In genomic region chr22:50544078-50544745, GRCh38 we compare ENCODE assay signal across 8 cellular contexts. TPM values are rescaled to one million over a fixed set of nuclear protein-coding genes. Genes with fewer than 3 reads are reported as not detected.
DNase-seq lines count a peak whose midpoint lies in the region; ATAC-seq and TF ChIP-seq lines count a peak whose summit lies in the region.

No MANE protein-coding gene starts in this region.

- peak; percentile 73 for ATAC-seq in mucosa of descending colon
- ATAC-seq in HG03175 (IDR thresholded peaks at IDR 0.05; ENCODE audit: unreplicated experiment), result no peak
- ATAC-seq in GM19328 (IDR thresholded peaks at IDR 0.05; ENCODE audit: unreplicated experiment), result no peak

- H4K20me1 ChIP-seq in Loucy (ENCODE audit: insufficient read depth, low read length, poor library complexity, severe bottlenecking), result no peaks in the 10 kb centered on the region

- CTCF ChIA-PET in activated CD4-positive, alpha-beta memory T cell treated with anti-CD3 and anti-CD28 coated beads for 36 hours (lab: Charles Lee), result interaction anchor here (0.9 to 4.9 kb wide), 7 partner anchors 8 to 148 kb away, joined by 3 to 46 read pairs (median 5); partner anchors contain the start of gene SYCE3

- peak overlapping the region; percentile 49 for H3K4me3 ChIP-seq in Loucy (ENCODE audit: low read length, poor library complexity, severe bottlenecking)
- peak overlapping the region; percentile 33 for H3K4me3 ChIP-seq in effector memory CD4-positive, alpha-beta T cell (ENCODE audit: insufficient read depth, low read depth, low read length, poor library complexity, severe bottlenecking)
- no peak overlapping the region for H3K4me3 ChIP-seq in mucosa of descending colon

- H3K36me3 ChIP-seq in Loucy (ENCODE audit: insufficient read depth, low read length), result no peaks in the 10 kb centered on the region
- no peaks in the 10 kb centered on the region for H3K36me3 ChIP-seq in effector memory CD4-positive, alpha-beta T cell (ENCODE audit: control insufficient read depth, insufficient read depth, low read length)
- no peaks in the 10 kb centered on the region for H3K36me3 ChIP-seq in mucosa of descending colon (ENCODE audit: low read depth)

- H3K36me3 Mint-ChIP-seq in activated CD4-positive, alpha-beta memory T cell treated with anti-CD3 and anti-CD28 coated beads for 36 hours, result peaks cover 4% of the 10 kb centered on the region

- H3K4me2 ChIP-seq in Loucy (ENCODE audit: low read depth, low read length, poor library complexity, severe bottlenecking), result peak overlapping the region; percentile 75

- POLR2A ChIA-PET in activated CD4-positive, alpha-beta memory T cell treated with anti-CD3 and anti-CD28 coated beads for 36 hours (lab: Charles Lee), result interaction anchor here (0.8 to 7.5 kb wide), 4 partner anchors 12 to 71 kb away, joined by 3 to 71 read pairs (median 6); partner anchors contain the start of genes SCO2 and TYMP

- no peaks in the 10 kb centered on the region for H3K9me2 ChIP-seq in Loucy (replicated peaks; ENCODE audit: low read depth, low read length)

- H3K79me2 ChIP-seq in Loucy (ENCODE audit: insufficient read depth, low read length), result peaks cover under 1% of the 10 kb centered on the region; the same call in 1 of the 2 replicates

- peaks cover 28% of the 10 kb centered on the region for H3K4me1 ChIP-seq in Loucy (ENCODE audit: insufficient read depth, low read length, poor library complexity, severe bottlenecking)
- peaks cover 39% of the 10 kb centered on the region for H3K4me1 ChIP-seq in effector memory CD4-positive, alpha-beta T cell (ENCODE audit: control insufficient read depth, insufficient read depth, low read length, poor library complexity, severe bottlenecking)
- H3K4me1 ChIP-seq in mucosa of descending colon (ENCODE audit: low read depth), result peaks cover 16% of the 10 kb centered on the region

- H3K9me3 ChIP-seq in Loucy (ENCODE audit: insufficient read depth, low read depth, low read length), result no peaks in the 10 kb centered on the region
- H3K9me3 ChIP-seq in effector memory CD4-positive, alpha-beta T cell (ENCODE audit: control insufficient read depth, low read length), result no peaks in the 10 kb centered on the region
- H3K9me3 ChIP-seq in mucosa of descending colon, result no peaks in the 10 kb centered on the region

- H3F3A ChIP-seq in Loucy (ENCODE audit: low read depth), result no peaks in the 10 kb centered on the region

- H3K27me3 Mint-ChIP-seq in activated CD4-positive, alpha-beta memory T cell treated with anti-CD3 and anti-CD28 coated beads for 36 hours, result no peaks in the 10 kb centered on the region

- no peak overlapping the region for H2AFZ ChIP-seq in Loucy (ENCODE audit: low read length)

- peaks cover 57% of the 10 kb centered on the region for H3K4me1 Mint-ChIP-seq in activated CD4-positive, alpha-beta memory T cell treated with anti-CD3 and anti-CD28 coated beads for 36 hours (ENCODE audit: low read depth)

- peak overlapping the region; percentile 76 for H3K27ac Mint-ChIP-seq in activated CD4-positive, alpha-beta memory T cell treated with anti-CD3 and anti-CD28 coated beads for 36 hours

- no peaks in the 10 kb centered on the region for H3K27me3 ChIP-seq in Loucy (ENCODE audit: insufficient read depth, low read length, poor library complexity, severe bottlenecking)
- H3K27me3 ChIP-seq in effector memory CD4-positive, alpha-beta T cell (replicated peaks; ENCODE audit: control insufficient read depth, insufficient read depth, low read length, poor library complexity, severe bottlenecking), result no peaks in the 10 kb centered on the region

- peak overlapping the region; percentile 56 for H3K27ac ChIP-seq in effector memory CD4-positive, alpha-beta T cell (ENCODE audit: insufficient read depth, low read length, poor library complexity, severe bottlenecking)

- peak overlapping the region; percentile 59 for H3K4me3 Mint-ChIP-seq in activated CD4-positive, alpha-beta memory T cell treated with anti-CD3 and anti-CD28 coated beads for 36 hours

- TF ChIP-seq CTCF in Loucy (conservative IDR thresholded peaks at IDR 0.05; ENCODE audit: low read length), result 0 out of 2 replicates have a peak, but pooled peaks have one; percentile 11
- peak; percentile 54 for TF ChIP-seq CTCF in mucosa of descending colon (IDR thresholded peaks at IDR 0.05)

- H3K9me3 Mint-ChIP-seq in activated CD4-positive, alpha-beta memory T cell treated with anti-CD3 and anti-CD28 coated beads for 36 hours, result peaks cover 2% of the 10 kb centered on the region

- no peak overlapping the region for H3K9ac ChIP-seq in Loucy (ENCODE audit: low read depth, low read length, poor library complexity, severe bottlenecking)

- DNase-seq in Daoy (ENCODE audit: low read depth), result peak; percentile 76
- peak; percentile 92 for DNase-seq in activated CD4-positive, alpha-beta memory T cell treated with anti-CD3 and anti-CD28 coated beads for 36 hours
- DNase-seq in effector memory CD4-positive, alpha-beta T cell, result peak; percentile 71 to 75 (median 73)
- DNase-seq in mucosa of descending colon, result peak; percentile 91 to 94 (median 92)
- DNase-seq in stimulated activated CD8-positive, alpha-beta memory T cell treated with anti-CD3 and anti-CD28 coated beads, Interleukin-7, amount 100 ng/mL, for 4 hours (ENCODE audit: low read depth in 2 of 2), result peak; percentile 64 to 82

- intact Hi-C loops in activated CD4-positive, alpha-beta memory T cell treated with anti-CD3 and anti-CD28 coated beads for 36 hours (cut with micrococcal nuclease), result loop anchor here (1.0 to 2.0 kb wide), 2 partner anchors 13 to 18 kb away; partner anchors contain the start of genes SYCE3 and TYMP
- intact Hi-C loops in mucosa of descending colon (cut with DNase I, micrococcal nuclease), result no loop called here

RNA-seq across cellular contexts. Expression of gene KLHDC7B, which starts 1.5 kb away (rescaled TPM):
- total RNA-seq in Daoy (2014; rRNA removed; shearing (Covaris generic)), result 0.06 TPM in 1 of 2 replicates, not detected in the other
- total RNA-seq in activated CD4-positive, alpha-beta memory T cell treated with anti-CD3 and anti-CD28 coated beads for 36 hours, result 1 to 10 TPM; 6.9 to 7.7 TPM
- 1 to 10 TPM in 1 of 3 donors, under 1 TPM in 1, not detected in 1; 0.55 to 1.7 TPM for total RNA-seq in mucosa of descending colon

RNA-seq across cellular contexts. Expression of gene TYMP, which starts 14.4 kb away (rescaled TPM):
- 5.1 and 5.3 TPM in 2 replicates for total RNA-seq in Daoy (2014; rRNA removed; shearing (Covaris generic))
- total RNA-seq in activated CD4-positive, alpha-beta memory T cell treated with anti-CD3 and anti-CD28 coated beads for 36 hours, result 10 to 100 TPM; 64.7 to 65.6 TPM
- total RNA-seq in mucosa of descending colon, result 10 to 100 TPM; 27.7 to 88.7 (median 34.8) TPM

RNA-seq across cellular contexts. Expression of gene SYCE3, which starts 18.5 kb away (rescaled TPM):
- 0.51 TPM in 1 of 2 replicates, not detected in the other for total RNA-seq in Daoy (2014; rRNA removed; shearing (Covaris generic))
- total RNA-seq in activated CD4-positive, alpha-beta memory T cell treated with anti-CD3 and anti-CD28 coated beads for 36 hours, result 1 to 10 TPM in 1 of 2 experiments, under 1 TPM in 1; 0.87 to 1.0 TPM
- total RNA-seq in mucosa of descending colon, result not detected

RNA-seq across cellular contexts. Expression of gene SCO2, which starts 18.8 kb away (rescaled TPM):
- 9.4 and 11.5 TPM in 2 replicates for total RNA-seq in Daoy (2014; rRNA removed; shearing (Covaris generic))
- 1 to 10 TPM; 1.9 to 5.6 TPM for total RNA-seq in activated CD4-positive, alpha-beta memory T cell treated with anti-CD3 and anti-CD28 coated beads for 36 hours
- 10 to 100 TPM in 1 of 3 donors, 1 to 10 TPM in 1, not detected in 1; 5.4 to 14.6 TPM for total RNA-seq in mucosa of descending colon

RNA-seq across cellular contexts. Expression of gene CPT1B, which starts 34.0 kb away (rescaled TPM):
- 6.1 and 7.9 TPM in 2 replicates for total RNA-seq in Daoy (2014; rRNA removed; shearing (Covaris generic))
- 10 to 100 TPM; 33.3 to 36.9 TPM for total RNA-seq in activated CD4-positive, alpha-beta memory T cell treated with anti-CD3 and anti-CD28 coated beads for 36 hours
- 10 to 100 TPM; 24.5 to 51.6 (median 29.9) TPM for total RNA-seq in mucosa of descending colon
